Comparison of ENCODE assay signal across 19 cellular contexts in the genomic region with DNA sequence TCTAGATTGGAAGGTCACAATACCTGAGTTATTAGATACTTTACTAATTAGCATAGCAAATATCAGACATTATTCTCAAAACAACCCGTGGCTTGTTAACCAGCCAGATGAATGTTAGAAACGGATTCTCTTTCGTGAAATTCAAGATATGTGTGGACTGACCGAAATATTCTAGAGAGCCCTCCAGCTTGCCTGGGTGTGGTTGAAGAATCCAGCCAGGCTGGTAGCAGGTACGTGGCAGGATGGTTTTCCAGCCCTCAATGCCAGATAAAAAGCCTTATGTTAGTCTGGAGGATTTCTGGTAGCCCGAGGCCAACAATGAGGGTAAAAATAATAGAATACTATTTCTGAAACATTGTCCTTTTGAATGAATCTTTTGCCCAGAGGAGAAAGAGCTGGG. TPM values are rescaled to one million over a fixed set of nuclear protein-coding genes. Genes with fewer than 3 reads are reported as not detected.
"Had no signal": no experiment of that assay in that cellular context is flagged by ENCODE, and none has a peak within 500 bp of the region (broad histone marks: within the 10 kb centered on the region; RNA-seq: fewer than 3 reads in every experiment).

No MANE protein-coding gene starts in this region.

- H3K9me3 ChIP-seq: adrenal gland, right atrium auricular region, suprapubic skin, upper lobe of left lung had no signal

- H3K9me3 Mint-ChIP-seq: activated naive CD4-positive, alpha-beta T cell treated with anti-CD3 and anti-CD28 coated beads, Interleukin-2, amount 50 U/mL, for 24 hours; nephron; stimulated activated naive CD8-positive, alpha-beta T cell treated with anti-CD3 and anti-CD28 coated beads, Interleukin-15, Interleukin-2, amounts not matched to agents 100 ng/mL and 50 ng/mL, for 24 hours had no signal

- H3K4me1 ChIP-seq: adrenal gland had no signal

- H3K27ac ChIP-seq: adrenal gland, right atrium auricular region, suprapubic skin, upper lobe of left lung, WERI-Rb-1 had no signal

- H3K27me3 Mint-ChIP-seq: activated naive CD4-positive, alpha-beta T cell treated with anti-CD3 and anti-CD28 coated beads, Interleukin-2, amount 50 U/mL, for 24 hours; stimulated activated naive CD8-positive, alpha-beta T cell treated with anti-CD3 and anti-CD28 coated beads, Interleukin-15, Interleukin-2, amounts not matched to agents 100 ng/mL and 50 ng/mL, for 24 hours had no signal

- H3K4me3 Mint-ChIP-seq: activated CD8-positive, alpha-beta memory T cell treated with anti-CD3 and anti-CD28 coated beads, Interleukin-2, amount 10 ng/mL, durations not matched to agents 7 days and 5 days; activated naive CD4-positive, alpha-beta T cell treated with anti-CD3 and anti-CD28 coated beads, Interleukin-2, amount 50 U/mL, for 24 hours; nephron; stimulated activated naive CD8-positive, alpha-beta T cell treated with anti-CD3 and anti-CD28 coated beads, Interleukin-15, Interleukin-2, amounts not matched to agents 100 ng/mL and 50 ng/mL, for 24 hours had no signal

- H3K36me3 ChIP-seq: adrenal gland, right atrium auricular region, suprapubic skin, upper lobe of left lung, WERI-Rb-1 had no signal

- H3K4me3 ChIP-seq: adrenal gland, right atrium auricular region, skin epidermis, suprapubic skin, upper lobe of left lung had no signal

- H3K27me3 ChIP-seq: adrenal gland, right atrium auricular region, suprapubic skin, upper lobe of left lung had no signal

- H3K27ac Mint-ChIP-seq: activated CD8-positive, alpha-beta memory T cell treated with anti-CD3 and anti-CD28 coated beads, Interleukin-2, amount 10 ng/mL, durations not matched to agents 7 days and 5 days; activated naive CD4-positive, alpha-beta T cell treated with anti-CD3 and anti-CD28 coated beads, Interleukin-2, amount 50 U/mL, for 24 hours had no signal

- H3K36me3 Mint-ChIP-seq: activated CD8-positive, alpha-beta memory T cell treated with anti-CD3 and anti-CD28 coated beads, Interleukin-2, amount 10 ng/mL, durations not matched to agents 7 days and 5 days; activated naive CD4-positive, alpha-beta T cell treated with anti-CD3 and anti-CD28 coated beads, Interleukin-2, amount 50 U/mL, for 24 hours had no signal

- DNase-seq: activated CD4-positive, alpha-beta T cell treated with anti-CD3 and anti-CD28 coated beads, Interleukin-2, amount 50 U/mL, for 48 hours; activated CD8-positive, alpha-beta memory T cell treated with anti-CD3 and anti-CD28 coated beads, Interleukin-2, amount 10 ng/mL, durations not matched to agents 7 days and 5 days; activated effector memory CD4-positive, alpha-beta T cell treated with Interleukin-2 at 50 U/mL for 16 hours; activated T-cell treated with anti-CD3 and anti-CD28 coated beads, Interleukin-2, amount 50 U/mL, for 1 hour; adrenal gland; left ventricle myocardium superior; stimulated activated CD4-positive, alpha-beta T cell treated with anti-CD3 and anti-CD28 coated beads, Interleukin-4, amount 100 ng/mL, for 24 hours; upper lobe of left lung; WERI-Rb-1 had no signal

RNA-seq across cellular contexts. Expression of gene ECT2L, which starts 19.3 kb away (rescaled TPM):
- total RNA-seq: activated CD8-positive, alpha-beta memory T cell treated with anti-CD3 and anti-CD28 coated beads, Interleukin-2, amount 10 ng/mL, durations not matched to agents 7 days and 5 days; kidney epithelial cell; mesenteric fat pad; progenitor cell of endocrine pancreas; T-helper 1 cell treated with Interleukin-12 subunit alpha and Interleukin-12 subunit beta and Interleukin-4 antibody, amounts not matched to agents 30 ng/mL and 1 ng/mL, for 36 hours had no signal
